In the genomic region with DNA sequence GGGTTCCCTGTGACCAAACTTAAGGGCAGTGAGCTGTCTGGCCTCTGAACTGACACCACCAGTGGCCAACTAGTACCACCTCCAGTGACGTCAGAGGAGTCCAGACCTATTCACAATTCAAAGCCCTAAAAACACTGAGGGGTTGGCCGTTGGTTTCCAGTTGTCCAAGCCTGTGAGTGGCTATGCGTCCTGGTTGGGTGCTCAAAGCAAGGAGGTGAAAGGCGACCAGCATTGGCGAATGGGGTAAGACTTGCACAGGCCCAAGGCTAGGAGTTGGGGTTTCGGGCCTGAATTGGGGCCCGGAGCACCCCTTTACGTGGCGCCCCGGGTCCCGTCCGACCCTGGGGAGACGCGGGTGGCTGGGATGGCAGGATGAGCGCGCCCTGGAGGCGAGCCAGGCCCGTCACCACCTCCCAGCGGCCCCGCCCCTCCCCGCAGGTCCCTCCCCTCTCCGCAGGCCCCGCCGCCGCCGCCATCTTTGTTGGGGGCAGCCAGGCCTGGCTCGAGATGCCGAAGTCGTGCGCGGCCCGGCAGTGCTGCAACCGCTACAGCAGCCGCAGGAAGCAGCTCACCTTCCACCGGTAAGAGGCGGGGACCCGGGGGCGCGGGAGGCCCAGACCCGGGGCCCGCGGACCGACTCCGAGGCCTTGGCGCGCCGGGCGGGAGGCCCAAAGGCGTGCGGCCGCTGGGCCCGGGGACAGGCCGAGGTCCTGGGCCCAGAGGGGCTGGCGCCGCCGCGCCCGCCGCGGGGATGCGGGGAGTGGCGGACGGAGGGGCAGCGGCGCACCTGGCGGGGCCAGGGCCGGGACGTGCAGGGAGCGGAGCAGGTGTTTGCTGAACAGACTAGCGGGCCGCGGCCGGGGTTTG, we compare ENCODE assay signal across 1 cellular context.
TF ChIP-seq lines count a peak whose summit lies in the region.

A gene with protein sequence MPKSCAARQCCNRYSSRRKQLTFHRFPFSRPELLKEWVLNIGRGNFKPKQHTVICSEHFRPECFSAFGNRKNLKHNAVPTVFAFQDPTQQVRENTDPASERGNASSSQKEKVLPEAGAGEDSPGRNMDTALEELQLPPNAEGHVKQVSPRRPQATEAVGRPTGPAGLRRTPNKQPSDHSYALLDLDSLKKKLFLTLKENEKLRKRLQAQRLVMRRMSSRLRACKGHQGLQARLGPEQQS (plus strand): TSS at position 157 of the 867 bp plus-strand sequence. CDS start 351 bp downstream, at position 508.

TF ChIP-seq in K562, 482 proteins besides CTCF, POLR2A, EP300 and RAD21 (continued from another document and continues in another):
- TF ChIP-seq, protein P1, sequence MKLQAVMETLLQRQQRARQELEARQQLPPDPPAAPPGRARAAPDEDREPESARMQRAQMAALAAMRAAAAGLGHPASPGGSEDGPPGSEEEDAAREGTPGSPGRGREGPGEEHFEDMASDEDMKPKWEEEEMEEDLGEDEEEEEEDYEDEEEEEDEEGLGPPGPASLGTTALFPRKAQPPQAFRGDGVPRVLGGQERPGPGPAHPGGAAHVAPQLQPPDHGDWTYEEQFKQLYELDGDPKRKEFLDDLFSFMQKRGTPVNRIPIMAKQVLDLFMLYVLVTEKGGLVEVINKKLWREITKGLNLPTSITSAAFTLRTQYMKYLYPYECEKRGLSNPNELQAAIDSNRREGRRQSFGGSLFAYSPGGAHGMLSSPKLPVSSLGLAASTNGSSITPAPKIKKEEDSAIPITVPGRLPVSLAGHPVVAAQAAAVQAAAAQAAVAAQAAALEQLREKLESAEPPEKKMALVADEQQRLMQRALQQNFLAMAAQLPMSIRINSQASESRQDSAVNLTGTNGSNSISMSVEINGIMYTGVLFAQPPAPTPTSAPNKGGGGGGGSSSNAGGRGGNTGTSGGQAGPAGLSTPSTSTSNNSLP (IDR thresholded peaks at IDR 0.05; ENCODE audit: borderline replicate concordance, low read depth, low read length) = no peak
- TF ChIP-seq, protein P2, sequence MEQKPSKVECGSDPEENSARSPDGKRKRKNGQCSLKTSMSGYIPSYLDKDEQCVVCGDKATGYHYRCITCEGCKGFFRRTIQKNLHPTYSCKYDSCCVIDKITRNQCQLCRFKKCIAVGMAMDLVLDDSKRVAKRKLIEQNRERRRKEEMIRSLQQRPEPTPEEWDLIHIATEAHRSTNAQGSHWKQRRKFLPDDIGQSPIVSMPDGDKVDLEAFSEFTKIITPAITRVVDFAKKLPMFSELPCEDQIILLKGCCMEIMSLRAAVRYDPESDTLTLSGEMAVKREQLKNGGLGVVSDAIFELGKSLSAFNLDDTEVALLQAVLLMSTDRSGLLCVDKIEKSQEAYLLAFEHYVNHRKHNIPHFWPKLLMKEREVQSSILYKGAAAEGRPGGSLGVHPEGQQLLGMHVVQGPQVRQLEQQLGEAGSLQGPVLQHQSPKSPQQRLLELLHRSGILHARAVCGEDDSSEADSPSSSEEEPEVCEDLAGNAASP (IDR thresholded peaks at IDR 0.05) = no peak
- TF ChIP-seq, protein P3, sequence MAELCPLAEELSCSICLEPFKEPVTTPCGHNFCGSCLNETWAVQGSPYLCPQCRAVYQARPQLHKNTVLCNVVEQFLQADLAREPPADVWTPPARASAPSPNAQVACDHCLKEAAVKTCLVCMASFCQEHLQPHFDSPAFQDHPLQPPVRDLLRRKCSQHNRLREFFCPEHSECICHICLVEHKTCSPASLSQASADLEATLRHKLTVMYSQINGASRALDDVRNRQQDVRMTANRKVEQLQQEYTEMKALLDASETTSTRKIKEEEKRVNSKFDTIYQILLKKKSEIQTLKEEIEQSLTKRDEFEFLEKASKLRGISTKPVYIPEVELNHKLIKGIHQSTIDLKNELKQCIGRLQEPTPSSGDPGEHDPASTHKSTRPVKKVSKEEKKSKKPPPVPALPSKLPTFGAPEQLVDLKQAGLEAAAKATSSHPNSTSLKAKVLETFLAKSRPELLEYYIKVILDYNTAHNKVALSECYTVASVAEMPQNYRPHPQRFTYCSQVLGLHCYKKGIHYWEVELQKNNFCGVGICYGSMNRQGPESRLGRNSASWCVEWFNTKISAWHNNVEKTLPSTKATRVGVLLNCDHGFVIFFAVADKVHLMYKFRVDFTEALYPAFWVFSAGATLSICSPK (IDR thresholded peaks at IDR 0.05; ENCODE audit: borderline replicate concordance) = no peak
- TF ChIP-seq ZNF609 (CRISPR knock-in tag; IDR thresholded peaks at IDR 0.05; ENCODE audit: borderline replicate concordance) = no peak
- TF ChIP-seq C11orf30 (IDR thresholded peaks at IDR 0.05; ENCODE audit: low read depth) = no peak
- no peak for TF ChIP-seq AFF1 (IDR thresholded peaks at IDR 0.05; ENCODE audit: low read depth in 1 of 2, partially characterized antibody in 2 of 2)
- no peak; the same call in 1 of the 2 replicates for TF ChIP-seq PML (IDR thresholded peaks at IDR 0.05; ENCODE audit: low read length)
- TF ChIP-seq ZNF280B (CRISPR knock-in tag; IDR thresholded peaks at IDR 0.05) = no peak
- TF ChIP-seq, protein P4, sequence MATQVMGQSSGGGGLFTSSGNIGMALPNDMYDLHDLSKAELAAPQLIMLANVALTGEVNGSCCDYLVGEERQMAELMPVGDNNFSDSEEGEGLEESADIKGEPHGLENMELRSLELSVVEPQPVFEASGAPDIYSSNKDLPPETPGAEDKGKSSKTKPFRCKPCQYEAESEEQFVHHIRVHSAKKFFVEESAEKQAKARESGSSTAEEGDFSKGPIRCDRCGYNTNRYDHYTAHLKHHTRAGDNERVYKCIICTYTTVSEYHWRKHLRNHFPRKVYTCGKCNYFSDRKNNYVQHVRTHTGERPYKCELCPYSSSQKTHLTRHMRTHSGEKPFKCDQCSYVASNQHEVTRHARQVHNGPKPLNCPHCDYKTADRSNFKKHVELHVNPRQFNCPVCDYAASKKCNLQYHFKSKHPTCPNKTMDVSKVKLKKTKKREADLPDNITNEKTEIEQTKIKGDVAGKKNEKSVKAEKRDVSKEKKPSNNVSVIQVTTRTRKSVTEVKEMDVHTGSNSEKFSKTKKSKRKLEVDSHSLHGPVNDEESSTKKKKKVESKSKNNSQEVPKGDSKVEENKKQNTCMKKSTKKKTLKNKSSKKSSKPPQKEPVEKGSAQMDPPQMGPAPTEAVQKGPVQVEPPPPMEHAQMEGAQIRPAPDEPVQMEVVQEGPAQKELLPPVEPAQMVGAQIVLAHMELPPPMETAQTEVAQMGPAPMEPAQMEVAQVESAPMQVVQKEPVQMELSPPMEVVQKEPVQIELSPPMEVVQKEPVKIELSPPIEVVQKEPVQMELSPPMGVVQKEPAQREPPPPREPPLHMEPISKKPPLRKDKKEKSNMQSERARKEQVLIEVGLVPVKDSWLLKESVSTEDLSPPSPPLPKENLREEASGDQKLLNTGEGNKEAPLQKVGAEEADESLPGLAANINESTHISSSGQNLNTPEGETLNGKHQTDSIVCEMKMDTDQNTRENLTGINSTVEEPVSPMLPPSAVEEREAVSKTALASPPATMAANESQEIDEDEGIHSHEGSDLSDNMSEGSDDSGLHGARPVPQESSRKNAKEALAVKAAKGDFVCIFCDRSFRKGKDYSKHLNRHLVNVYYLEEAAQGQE (CRISPR knock-in tag; IDR thresholded peaks at IDR 0.05; ENCODE audit: low read depth) = no peak
- no peak for TF ChIP-seq GTF2F1 (IDR thresholded peaks at IDR 0.05; ENCODE audit: low read depth, low read length)
- no peak for TF ChIP-seq RBM39 (optimal IDR thresholded peaks at IDR 0.05; ENCODE audit: low read depth, low read length)
- TF ChIP-seq HDAC8 (tag; IDR thresholded peaks at IDR 0.05) = no peak
- no peak for TF ChIP-seq SMAD4 (CRISPR knock-in tag; conservative IDR thresholded peaks at IDR 0.05)
- no peak for TF ChIP-seq NELFE (IDR thresholded peaks at IDR 0.05; ENCODE audit: insufficient read depth, insufficient read length)
- TF ChIP-seq EP400 (IDR thresholded peaks at IDR 0.05) = peak; percentile 55; the same call in 1 of the 2 replicates
- no peak for TF ChIP-seq NR0B1 (IDR thresholded peaks at IDR 0.05; ENCODE audit: partially characterized antibody)
- TF ChIP-seq MBD2 (IDR thresholded peaks at IDR 0.05; ENCODE audit: borderline replicate concordance, low read depth) = peak; percentile 85
- TF ChIP-seq ZNF165 (CRISPR knock-in tag; IDR thresholded peaks at IDR 0.05; ENCODE audit: borderline replicate concordance) = no peak
- TF ChIP-seq ZNF77 (CRISPR knock-in tag; IDR thresholded peaks at IDR 0.05) = no peak
- TF ChIP-seq ZFP30 (CRISPR knock-in tag; IDR thresholded peaks at IDR 0.05; ENCODE audit: borderline replicate concordance) = no peak
- TF ChIP-seq ZNF274 (IDR thresholded peaks at IDR 0.05; ENCODE audit: borderline replicate concordance, low read depth, low read length) = no peak
- no peak; the same call in 1 of the 2 replicates for TF ChIP-seq MYBL2 (IDR thresholded peaks at IDR 0.05; ENCODE audit: low read depth)
- no peak for TF ChIP-seq MYBL2 (CRISPR knock-in tag; IDR thresholded peaks at IDR 0.05; ENCODE audit: borderline replicate concordance)
- peak; percentile 73 for TF ChIP-seq FIP1L1 (IDR thresholded peaks at IDR 0.05; ENCODE audit: low read depth, low read length, poor library complexity, severe bottlenecking)
